Comparison of ENCODE assay signal across 9 cellular contexts in genomic region chrX:101383679-101384078, GRCh38. TPM values are rescaled to one million over a fixed set of nuclear protein-coding genes. Genes with fewer than 3 reads are reported as not detected.
DNase-seq lines count a peak whose midpoint lies in the region; ATAC-seq and TF ChIP-seq lines count a peak whose summit lies in the region.
"Had no signal": no experiment of that assay in that cellular context is flagged by ENCODE, and none has a peak within 500 bp of the region (broad histone marks: within the 10 kb centered on the region; RNA-seq: fewer than 3 reads in every experiment).

No MANE protein-coding gene starts in this region.

- H3K9me2 ChIP-seq in OCI-LY7 (ENCODE audit: insufficient read depth, low read length): no peaks in the 10 kb centered on the region

- H3K4me2 ChIP-seq in OCI-LY7 (ENCODE audit: low read length): peak overlapping the region; percentile 89

- H3K4me1 ChIP-seq in OCI-LY7 (ENCODE audit: insufficient read depth, low read length, poor library complexity, severe bottlenecking): peaks cover 56% of the 10 kb centered on the region
- no peaks in the 10 kb centered on the region for H3K4me1 ChIP-seq in left lung
- H3K4me1 ChIP-seq in CD8-positive, alpha-beta T cell (ENCODE audit: insufficient read depth, low read length): no peaks in the 10 kb centered on the region

- H3K27me3 Mint-ChIP-seq in CD8-positive, alpha-beta T cell (ENCODE audit: low read depth): no peaks in the 10 kb centered on the region

- no peaks in the 10 kb centered on the region for H3K9me3 ChIP-seq in OCI-LY7 (ENCODE audit: low read length)
- H3K9me3 ChIP-seq in left lung: no peaks in the 10 kb centered on the region
- no peaks in the 10 kb centered on the region for H3K9me3 ChIP-seq in CD8-positive, alpha-beta T cell (ENCODE audit: low read length)

- H3K4me3 ChIP-seq in GM12865 (ENCODE audit: low read depth, low read length) (peak overlapping the region; percentile 74), OCI-LY7 (ENCODE audit: low read depth, low read length, poor library complexity, severe bottlenecking) (peak overlapping the region; percentile 96), left lung (no peak overlapping the region)
- H3K4me3 ChIP-seq in CD8-positive, alpha-beta T cell (ENCODE audit: low read depth, low read length): no peak overlapping the region

- intact Hi-C loops in OCI-LY7 (cut with micrococcal nuclease; ENCODE audit: unreplicated experiment): loop anchor here (2.0 to 10.0 kb wide), 2 partner anchors 13 to 459 kb away; partner anchors contain the start of gene XKRX
- intact Hi-C loops in left lung (cut with DNase I): no loop called here
- intact Hi-C loops in CD8-positive, alpha-beta T cell (cut with DNase I, micrococcal nuclease): no loop called here

- DNase-seq in GM12865 (ENCODE audit: low read depth): peak; percentile 86
- DNase-seq in OCI-LY7 (ENCODE audit: low spot score): peak; percentile 86
- no peak for DNase-seq in left lung
- DNase-seq in COR-L47 (lab: John Stamatoyannopoulos, UW): no peak
- DNase-seq in COLO668 (lab: John Stamatoyannopoulos, UW; ENCODE audit: unreplicated experiment): no peak
- no peak for DNase-seq in CD8-positive, alpha-beta T cell

- peak overlapping the region; percentile 91 for H3K27ac ChIP-seq in OCI-LY7 (ENCODE audit: low read depth, low read length, poor library complexity, severe bottlenecking)
- H3K27ac ChIP-seq in left lung: no peak overlapping the region
- no peak overlapping the region for H3K27ac ChIP-seq in CD8-positive, alpha-beta T cell (ENCODE audit: low read depth, low read length)

- H3K4me1 Mint-ChIP-seq in CD8-positive, alpha-beta T cell (ENCODE audit: low read depth): no peaks in the 10 kb centered on the region

- peak; percentile 78 for ATAC-seq in GM19395 (IDR thresholded peaks at IDR 0.05; ENCODE audit: unreplicated experiment)
- ATAC-seq in HG03025 (IDR thresholded peaks at IDR 0.05; ENCODE audit: low FRiP score, unreplicated experiment): peak; percentile 66
- ATAC-seq in left lung: no peak
- ATAC-seq in CD8-positive, alpha-beta T cell: no peak

- CTCF ChIA-PET in OCI-LY7 (lab: Charles Lee; ENCODE audit: unreplicated experiment): interaction anchor here (1.4 kb wide), 2 partner anchors 9 to 25 kb away, joined by 4 read pairs; no protein-coding TSS in a partner anchor
- CTCF ChIA-PET in CD8-positive, alpha-beta T cell (lab: Charles Lee): no interaction called here

- H3K79me2 ChIP-seq in OCI-LY7 (ENCODE audit: insufficient read depth, low read depth, low read length): peaks cover 78% of the 10 kb centered on the region

- H4K20me1 ChIP-seq in OCI-LY7 (ENCODE audit: insufficient read depth, low read length): no peaks in the 10 kb centered on the region

- H3K27me3 ChIP-seq in left lung: no peaks in the 10 kb centered on the region
- H3K27me3 ChIP-seq in CD8-positive, alpha-beta T cell (ENCODE audit: insufficient read depth, low read length): no peaks in the 10 kb centered on the region

- H3K36me3 ChIP-seq in OCI-LY7 (ENCODE audit: insufficient read depth, low read length) (peaks cover 23% of the 10 kb centered on the region), left lung (no peaks in the 10 kb centered on the region)
- H3K36me3 ChIP-seq in CD8-positive, alpha-beta T cell (ENCODE audit: insufficient read depth, low read length): no peaks in the 10 kb centered on the region

- H3K36me3 Mint-ChIP-seq in CD8-positive, alpha-beta T cell: no peaks in the 10 kb centered on the region

- no peak overlapping the region for H2AFZ ChIP-seq in OCI-LY7 (ENCODE audit: low read length)

- H3K9me3 Mint-ChIP-seq in CD8-positive, alpha-beta T cell: no peaks in the 10 kb centered on the region

- H3K4me3 Mint-ChIP-seq in CD8-positive, alpha-beta T cell: no peak overlapping the region

- no peak overlapping the region for H3K27ac Mint-ChIP-seq in CD8-positive, alpha-beta T cell

- POLR2A ChIA-PET in OCI-LY7 (lab: Charles Lee): interaction anchor here (0.7 to 4.2 kb wide), 12 partner anchors 8 to 418 kb away, joined by 3 to 34 read pairs (median 4); no protein-coding TSS in a partner anchor
- POLR2A ChIA-PET in CD8-positive, alpha-beta T cell (lab: Charles Lee): no interaction called here

- BruUV-seq in OCI-LY7 (replicated peaks; lab: Mats Ljungman, UMichigan): no TSS peak

- no peak for TF ChIP-seq CTCF in GM12865 (IDR thresholded peaks at IDR 0.05; ENCODE audit: insufficient read depth, low read depth, low read length, missing control alignments)
- no peak for TF ChIP-seq CTCF in OCI-LY7 (conservative IDR thresholded peaks at IDR 0.05; ENCODE audit: low read length)
- TF ChIP-seq CTCF in left lung (IDR thresholded peaks at IDR 0.05): no peak
- no peak for TF ChIP-seq CTCF in CD8-positive, alpha-beta T cell (IDR thresholded peaks at IDR 0.05)

RNA-seq across cellular contexts. Expression of gene BTK, which starts 2.3 kb away (rescaled TPM):
- 126 and 133 TPM in 2 replicates for total RNA-seq in OCI-LY7 (2014; rRNA removed; shearing (Covaris generic))
- 140 and 147 TPM in 2 replicates for total RNA-seq in OCI-LY7 (2022)
- 10 to 100 TPM; 17.9 to 26.6 TPM for total RNA-seq in left lung
- 1 to 10 TPM; 1.3 to 1.4 TPM for total RNA-seq in CD8-positive, alpha-beta T cell
- total RNA-seq: kidney epithelial cell had no signal

RNA-seq across cellular contexts. Expression of gene RPL36A, which starts 7.1 kb away (rescaled TPM):
- total RNA-seq in OCI-LY7 (2014; rRNA removed; shearing (Covaris generic)): 2,042 and 2,127 TPM in 2 replicates
- total RNA-seq in OCI-LY7 (2022): 431 and 447 TPM in 2 replicates
- 100 to 1,000 TPM; 127 to 169 TPM for total RNA-seq in left lung
- 100 to 1,000 TPM; 308 to 378 TPM for total RNA-seq in CD8-positive, alpha-beta T cell

RNA-seq across cellular contexts. Expression of gene GLA, which starts 24.0 kb away (rescaled TPM):
- 47.6 and 51.1 TPM in 2 replicates for total RNA-seq in OCI-LY7 (2014; rRNA removed; shearing (Covaris generic))
- total RNA-seq in OCI-LY7 (2022) (48.7 and 49.4 TPM in 2 replicates), left lung (10 to 100 TPM; 30.1 to 57.7 TPM)
- 10 to 100 TPM; 31.7 to 32.0 TPM for total RNA-seq in CD8-positive, alpha-beta T cell

RNA-seq across cellular contexts. Expression of gene HNRNPH2, which starts 24.3 kb away (rescaled TPM):
- total RNA-seq in OCI-LY7 (2014; rRNA removed; shearing (Covaris generic)): 23.5 and 29.3 TPM in 2 replicates
- total RNA-seq in OCI-LY7 (2022): 33.1 and 38.1 TPM in 2 replicates
- 10 to 100 TPM; 66.2 to 71.5 TPM for total RNA-seq in left lung
- total RNA-seq in CD8-positive, alpha-beta T cell: 10 to 100 TPM; 43.2 to 47.3 TPM

RNA-seq across cellular contexts. Expression of gene TIMM8A, which starts 35.1 kb away (rescaled TPM):
- total RNA-seq in OCI-LY7 (2014; rRNA removed; shearing (Covaris generic)): 11.0 and 14.9 TPM in 2 replicates
- total RNA-seq in OCI-LY7 (2022) (29.3 and 33.5 TPM in 2 replicates), left lung (10 to 100 TPM; 10.2 to 15.5 TPM)
- 1 to 10 TPM; 7.0 to 8.1 TPM for total RNA-seq in CD8-positive, alpha-beta T cell

Comparison
In these comparisons a context has a peak if more than half of its experiments do, and no peak if none do; other contexts are left out.
1. DNase-seq: peak in GM12865 (single experiment) and OCI-LY7 (single experiment); none in left lung (0 of 2), COR-L47 (single experiment), COLO668 (single experiment) and CD8-positive, alpha-beta T cell (0 of 7).
2. H3K4me3 ChIP-seq: peak in GM12865 (single experiment) and OCI-LY7 (single experiment); none in left lung (0 of 2) and CD8-positive, alpha-beta T cell (single experiment).
3. ATAC-seq: peak in GM19395 (single experiment) and HG03025 (single experiment); none in left lung (single experiment) and CD8-positive, alpha-beta T cell (single experiment).
4. RNA of gene BTK, which starts 2.3 kb away (total RNA-seq): 126 to 147 TPM in OCI-LY7 and 17.9 to 26.6 TPM in left lung; 1.3 to 1.4 TPM in CD8-positive, alpha-beta T cell; every median in the first group is over 4 times any median in the second.